ENCODE assay signal across 1 cellular context in genomic region chr1:241225741-241226140, GRCh38.
TF ChIP-seq lines count a peak whose summit lies in the region.

No MANE protein-coding gene starts in this region.

TF ChIP-seq in HEK293, 187 proteins besides CTCF, POLR2A, EP300 and RAD21 (continued from another document):
- TF ChIP-seq ZNF692 (tag by site-specific recombination; IDR thresholded peaks at IDR 0.05) (0 out of 2 replicates have a peak, but pooled peaks have one; percentile 32), KLF16 (tag by site-specific recombination; IDR thresholded peaks at IDR 0.05) (0 out of 2 replicates have a peak, but pooled peaks have one; percentile 20), ZNF664 (tag by site-specific recombination; IDR thresholded peaks at IDR 0.05) (no peak), ZNF610 (tag by site-specific recombination; IDR thresholded peaks at IDR 0.05; ENCODE audit: borderline replicate concordance) (0 out of 2 replicates have a peak, but pooled peaks have one; percentile 39), ZBTB20 (tag by site-specific recombination; IDR thresholded peaks at IDR 0.05) (no peak), ZNF792 (tag by site-specific recombination; IDR thresholded peaks at IDR 0.05) (no peak), ZNF561 (tag by site-specific recombination; IDR thresholded peaks at IDR 0.05; ENCODE audit: borderline replicate concordance) (peak; percentile 79)
